13 cellular contexts compared by ENCODE assay signal in genomic region chr2:54638774-54639187, GRCh38.
DNase-seq lines count a peak whose midpoint lies in the region; ATAC-seq lines count a peak whose summit lies in the region.
"Had no signal": no experiment of that assay in that cellular context is flagged by ENCODE, and none has a peak within 500 bp of the region (broad histone marks: within the 10 kb centered on the region; RNA-seq: fewer than 3 reads in every experiment).

No MANE protein-coding gene starts in this region.

- H3K4me3 Mint-ChIP-seq in activated naive CD4-positive, alpha-beta T cell treated with anti-CD3 and anti-CD28 coated beads, Interleukin-2, amount 10 ng/mL, durations not matched to agents 7 days and 5 days = no peak overlapping the region
- H3K4me3 Mint-ChIP-seq in T-cell = no peak overlapping the region
- H3K4me3 Mint-ChIP-seq: activated CD8-positive, alpha-beta memory T cell treated with anti-CD3 and anti-CD28 coated beads, Interleukin-2, amount 10 ng/mL, durations not matched to agents 7 days and 5 days had no signal

- H3K9me3 Mint-ChIP-seq in activated naive CD4-positive, alpha-beta T cell treated with anti-CD3 and anti-CD28 coated beads, Interleukin-2, amount 10 ng/mL, durations not matched to agents 7 days and 5 days = no peaks in the 10 kb centered on the region
- no peaks in the 10 kb centered on the region for H3K9me3 Mint-ChIP-seq in T-cell

- H3K27ac ChIP-seq in stomach smooth muscle (ENCODE audit: low read length) = peak overlapping the region; percentile 50

- no peak for DNase-seq in activated naive CD4-positive, alpha-beta T cell treated with anti-CD3 and anti-CD28 coated beads, Interleukin-2, amount 10 ng/mL, durations not matched to agents 7 days and 5 days
- DNase-seq in activated naive CD4-positive, alpha-beta T cell treated with anti-CD3 and anti-CD28 coated beads, Interleukin-2, amount 50 U/mL, for 16 hours = no peak
- DNase-seq in T-cell (no peak), hepatic stellate cell (ENCODE audit: low spot score) (peak; percentile 29), ACHN (no peak), HT-29 (ENCODE audit: low spot score) (no peak), DMS79 treated with DMSO at 0.1 percent for 48 hours (lab: John Stamatoyannopoulos, UW) (no peak)
- DNase-seq: activated CD8-positive, alpha-beta memory T cell treated with anti-CD3 and anti-CD28 coated beads, Interleukin-2, amount 10 ng/mL, durations not matched to agents 7 days and 5 days; amygdala; NCI-H510A treated with DMSO at 0.1 percent for 48 hours; nucleus accumbens; SHP77 had no signal

- H3K4me3 ChIP-seq in stomach smooth muscle (ENCODE audit: low read length in 2 of 2) = no peak overlapping the region

- POLR2A ChIA-PET in T-cell (lab: Charles Lee) = interaction anchor here in 1 of 2 donors (0.6 kb wide), 1 partner anchor 160 kb away, joined by 3 read pairs; no protein-coding TSS in a partner anchor

- H3K4me1 ChIP-seq in stomach smooth muscle (ENCODE audit: control insufficient read depth, insufficient read depth, low read length) = peaks cover 46% of the 10 kb centered on the region

- H3K9ac ChIP-seq in stomach smooth muscle (ENCODE audit: low read length in 2 of 2) = no peak overlapping the region

- H3K36me3 ChIP-seq in stomach smooth muscle (ENCODE audit: control insufficient read depth in 2 of 2, insufficient read depth in 2 of 2, low read length in 2 of 2) = peaks cover 7 to 14% of the 10 kb centered on the region in 2 donors

- H3K9me3 ChIP-seq in stomach smooth muscle (ENCODE audit: control insufficient read depth in 2 of 2, low read length in 2 of 2) = no peaks in the 10 kb centered on the region

- ATAC-seq in T-cell (replicated peaks in 1 of 4) = no peak
- ATAC-seq: activated CD8-positive, alpha-beta memory T cell treated with anti-CD3 and anti-CD28 coated beads, Interleukin-2, amount 10 ng/mL, durations not matched to agents 7 days and 5 days had no signal

- CTCF ChIA-PET in activated naive CD4-positive, alpha-beta T cell treated with anti-CD3 and anti-CD28 coated beads, Interleukin-2, amount 10 ng/mL, durations not matched to agents 7 days and 5 days (lab: Charles Lee) = no interaction called here
- CTCF ChIA-PET in T-cell (lab: Charles Lee) = interaction anchor here in 1 of 2 donors (0.5 to 0.6 kb wide), 2 partner anchors 67 to 532 kb away, joined by 3 to 9 read pairs; no protein-coding TSS in a partner anchor

- in situ Hi-C loops in ACHN (cut with HindIII; ENCODE audit: low pct_ligation_motif_present, low pct_unique_long_range_greater_than_20kb, low sequenced_read_pairs) = no loop called here

- peak overlapping the region; percentile 46 for H3K27ac Mint-ChIP-seq in activated naive CD4-positive, alpha-beta T cell treated with anti-CD3 and anti-CD28 coated beads, Interleukin-2, amount 10 ng/mL, durations not matched to agents 7 days and 5 days
- H3K27ac Mint-ChIP-seq in T-cell = peak overlapping the region; percentile 15 to 64
- H3K27ac Mint-ChIP-seq: activated CD8-positive, alpha-beta memory T cell treated with anti-CD3 and anti-CD28 coated beads, Interleukin-2, amount 10 ng/mL, durations not matched to agents 7 days and 5 days had no signal

- peaks cover 39% of the 10 kb centered on the region for H3K4me1 Mint-ChIP-seq in activated naive CD4-positive, alpha-beta T cell treated with anti-CD3 and anti-CD28 coated beads, Interleukin-2, amount 10 ng/mL, durations not matched to agents 7 days and 5 days
- peaks cover 37 to 49% (median 37%) of the 10 kb centered on the region in 3 donors for H3K4me1 Mint-ChIP-seq in T-cell

- no peaks in the 10 kb centered on the region for H3K27me3 Mint-ChIP-seq in activated naive CD4-positive, alpha-beta T cell treated with anti-CD3 and anti-CD28 coated beads, Interleukin-2, amount 10 ng/mL, durations not matched to agents 7 days and 5 days
- no peaks in the 10 kb centered on the region for H3K27me3 Mint-ChIP-seq in T-cell
- H3K27me3 Mint-ChIP-seq: activated CD8-positive, alpha-beta memory T cell treated with anti-CD3 and anti-CD28 coated beads, Interleukin-2, amount 10 ng/mL, durations not matched to agents 7 days and 5 days had no signal

- peaks cover 78% of the 10 kb centered on the region for H3K36me3 Mint-ChIP-seq in activated naive CD4-positive, alpha-beta T cell treated with anti-CD3 and anti-CD28 coated beads, Interleukin-2, amount 10 ng/mL, durations not matched to agents 7 days and 5 days
- peaks cover 70% of the 10 kb centered on the region for H3K36me3 Mint-ChIP-seq in T-cell

- H3K27me3 ChIP-seq in stomach smooth muscle (ENCODE audit: control insufficient read depth in 1 of 2, insufficient read depth in 2 of 2, low read length in 2 of 2) = no peaks in the 10 kb centered on the region
